ENCODE assay signal across 15 cellular contexts in the genomic region with DNA sequence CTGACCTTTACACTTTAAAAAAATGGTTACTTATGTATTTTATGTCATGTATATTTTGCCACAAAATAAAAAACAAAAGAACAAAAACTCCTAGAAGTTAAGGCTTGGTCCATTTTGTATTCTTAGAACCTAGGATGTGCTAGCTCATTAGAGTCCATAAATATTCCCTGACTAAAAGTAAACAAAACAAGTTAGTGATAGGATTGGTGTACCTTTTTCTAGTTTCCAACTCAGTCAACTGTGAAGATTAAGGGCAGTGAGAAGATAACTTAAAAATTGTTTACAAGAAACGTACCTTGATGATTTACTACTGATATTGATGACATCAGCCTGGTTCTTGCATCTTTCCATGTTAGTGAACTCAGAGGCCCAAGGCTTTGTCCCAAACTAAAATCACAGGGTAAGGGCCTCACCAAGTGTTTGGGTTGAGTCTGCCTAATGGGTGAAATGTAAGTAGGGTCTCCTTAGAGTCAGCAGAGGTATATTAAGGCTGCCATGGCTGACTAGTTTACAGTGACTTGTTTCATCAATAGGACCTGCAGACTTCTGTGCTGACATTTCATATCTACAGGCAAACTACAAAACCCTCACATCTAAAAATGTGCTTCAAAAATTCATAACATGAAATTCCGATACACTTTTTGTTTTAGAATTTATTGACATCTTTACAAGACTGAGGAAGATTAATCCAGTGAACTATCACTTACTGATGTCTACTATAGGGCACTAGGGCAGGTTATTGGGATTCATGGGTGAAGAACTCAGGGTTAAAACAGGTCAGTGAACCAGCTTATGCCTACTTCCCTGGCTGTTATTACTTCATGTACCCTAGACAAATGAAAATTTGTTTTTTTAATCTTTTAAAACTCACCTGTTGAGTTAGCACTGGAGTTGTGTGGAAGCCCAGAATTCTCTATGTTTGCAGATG. TPM values are rescaled to one million over a fixed set of nuclear protein-coding genes. Genes with fewer than 3 reads are reported as not detected.
DNase-seq lines count a peak whose midpoint lies in the region; ATAC-seq and TF ChIP-seq lines count a peak whose summit lies in the region.
"Had no signal": no experiment of that assay in that cellular context is flagged by ENCODE, and none has a peak within 500 bp of the region (broad histone marks: within the 10 kb centered on the region; RNA-seq: fewer than 3 reads in every experiment).

No MANE protein-coding gene starts in this region.

- H3K4me3 Mint-ChIP-seq in CD4-positive, alpha-beta memory T cell, result peak overlapping the region; percentile 89 to 99 (median 98)
- peak overlapping the region; percentile 41 for H3K4me3 Mint-ChIP-seq in neural crest cell

- H3K9me3 ChIP-seq in CD4-positive, alpha-beta memory T cell (ENCODE audit: control insufficient read depth in 1 of 2, low read length in 2 of 2), result no peaks in the 10 kb centered on the region
- H3K9me3 ChIP-seq: ovary, transverse colon had no signal

- CTCF ChIA-PET in CD4-positive, alpha-beta memory T cell (lab: Charles Lee; ENCODE audit: partially characterized antibody), result interaction anchor here (0.5 to 7.3 kb wide), 6 partner anchors 25 to 154 kb away, joined by 3 to 99 read pairs (median 4); no protein-coding TSS in a partner anchor

- no peak overlapping the region for H3K4me3 ChIP-seq in CD4-positive, alpha-beta memory T cell (ENCODE audit: low read length in 2 of 2)
- H3K4me3 ChIP-seq: ovary, transverse colon had no signal

- H3K27me3 Mint-ChIP-seq in CD4-positive, alpha-beta memory T cell, result no peaks in the 10 kb centered on the region
- H3K27me3 Mint-ChIP-seq in neural crest cell (ENCODE audit: low read depth), result no peaks in the 10 kb centered on the region

- no peaks in the 10 kb centered on the region for H3K27me3 ChIP-seq in CD4-positive, alpha-beta memory T cell (ENCODE audit: insufficient read depth, low read length)
- H3K27me3 ChIP-seq: ovary, transverse colon had no signal

- peaks cover 71 to 95% (median 81%) of the 10 kb centered on the region in 4 donors for H3K4me1 Mint-ChIP-seq in CD4-positive, alpha-beta memory T cell
- peaks cover 41% of the 10 kb centered on the region for H3K4me1 Mint-ChIP-seq in neural crest cell

- peak overlapping the region; percentile 87 to 98 (median 93) for H3K27ac Mint-ChIP-seq in CD4-positive, alpha-beta memory T cell
- no peak overlapping the region for H3K27ac Mint-ChIP-seq in neural crest cell (ENCODE audit: unreplicated experiment)

- peaks cover 65% of the 10 kb centered on the region for H3K4me1 ChIP-seq in CD4-positive, alpha-beta memory T cell (ENCODE audit: insufficient read depth, low read length)

- peaks cover 0 to 9% (median 3%) of the 10 kb centered on the region in 8 donors for H3K9me3 Mint-ChIP-seq in CD4-positive, alpha-beta memory T cell
- peaks cover 5% of the 10 kb centered on the region for H3K9me3 Mint-ChIP-seq in neural crest cell

- ATAC-seq in HG03159 (IDR thresholded peaks at IDR 0.05; ENCODE audit: unreplicated experiment) (no peak), GM21576 (IDR thresholded peaks at IDR 0.05; ENCODE audit: unreplicated experiment) (no peak)
- ATAC-seq: HCT116, SK-N-SH treated with all-trans-retinoic acid at 6 μM for 48 hours had no signal

- POLR2A ChIA-PET in CD4-positive, alpha-beta memory T cell (lab: Charles Lee; ENCODE audit: partially characterized antibody), result interaction anchor here (1.0 to 1.3 kb wide), 3 partner anchors 27 to 130 kb away, joined by 3 read pairs; no protein-coding TSS in a partner anchor

- H3K27ac ChIP-seq in CD4-positive, alpha-beta memory T cell (ENCODE audit: low read depth, low read length), result peak overlapping the region; percentile 86
- H3K27ac ChIP-seq in caudate nucleus (ENCODE audit: low read depth, low read length), result peak overlapping the region; percentile 19
- H3K27ac ChIP-seq: ovary had no signal

- peaks cover 50 to 74% of the 10 kb centered on the region in 2 donors for H3K36me3 Mint-ChIP-seq in CD4-positive, alpha-beta memory T cell
- peaks cover 29% of the 10 kb centered on the region for H3K36me3 Mint-ChIP-seq in neural crest cell (ENCODE audit: low read depth)

- intact Hi-C loops in CD4-positive, alpha-beta memory T cell (cut with micrococcal nuclease), result no loop called here

- TF ChIP-seq CTCF in neural crest cell (conservative IDR thresholded peaks at IDR 0.05), result no peak

- no peak for DNase-seq in CD4-positive, alpha-beta memory T cell
- peak; percentile 42 for DNase-seq in M059J (ENCODE audit: low read depth)
- no peak for DNase-seq in caudate nucleus (lab: John Stamatoyannopoulos, UW)
- DNase-seq in neural crest cell (ENCODE audit: low read depth, low spot score), result no peak
- DNase-seq in AG20443 (ENCODE audit: low spot score), result no peak
- DNase-seq in NK-92 treated with Interleukin-12 subunit alpha and Interleukin-12 subunit beta, amount 100 ng/mL, for 24 hours (lab: John Stamatoyannopoulos, UW), result no peak
- DNase-seq: islet precursor cell; NCI-H748 treated with DMSO at 0.1 percent for 48 hours; ovary; stimulated activated CD4-positive, alpha-beta T cell treated with anti-CD3 and anti-CD28 coated beads, Interleukin-2, amount 100 ng/mL, for 48 hours; transverse colon had no signal

- peaks cover 14% of the 10 kb centered on the region for H3K36me3 ChIP-seq in CD4-positive, alpha-beta memory T cell (ENCODE audit: insufficient read depth, low read length)
- H3K36me3 ChIP-seq: ovary, transverse colon had no signal

RNA-seq across cellular contexts. Expression of a gene that starts 4.4 kb away (rescaled TPM):
- 100 to 1,000 TPM; 383 to 397 TPM for total RNA-seq in CD4-positive, alpha-beta memory T cell
- 100 to 1,000 TPM; 752 to 839 TPM for polyA plus RNA-seq in CD4-positive, alpha-beta memory T cell
- total RNA-seq in M059J (2014; rRNA removed; shearing (Covaris generic)), result 225 and 258 TPM in 2 replicates
- 153 and 165 TPM in 2 replicates for total RNA-seq in neural crest cell
